Comparison of ENCODE assay signal across 17 cellular contexts in genomic region chr7:39650676-39651075, GRCh38. TPM values are rescaled to one million over a fixed set of nuclear protein-coding genes. Genes with fewer than 3 reads are reported as not detected.
A peak's percentile ranks its signal among the peaks of the same experiment; 100 is the strongest.
DNase-seq lines count a peak whose midpoint lies in the region; ATAC-seq and TF ChIP-seq lines count a peak whose summit lies in the region.
"Had no signal": no experiment of that assay in that cellular context is flagged by ENCODE, and none has a peak within 500 bp of the region (broad histone marks: within the 10 kb centered on the region; RNA-seq: fewer than 3 reads in every experiment).

No MANE protein-coding gene starts in this region.

- peaks cover 18% of the 10 kb centered on the region for H3F3A ChIP-seq in SK-N-SH (replicated peaks; ENCODE audit: insufficient read depth)

- DNase-seq in SK-N-SH, result no peak
- no peak for DNase-seq in central memory CD8-positive, alpha-beta T cell (ENCODE audit: low spot score in 2 of 2)
- no peak for DNase-seq in left lung
- DNase-seq in upper lobe of left lung, result no peak
- no peak for DNase-seq in MV-4-11 (lab: John Stamatoyannopoulos, UW)
- no peak for DNase-seq in stimulated activated naive CD4-positive, alpha-beta T cell treated with Interleukin-2 at 50 U/mL for 16 hours (lab: John Stamatoyannopoulos, UW)
- DNase-seq: activated CD4-positive, alpha-beta memory T cell treated with anti-CD3 and anti-CD28 coated beads for 36 hours; activated gamma-delta T cell; central memory CD4-positive, alpha-beta T cell; naive thymus-derived CD8-positive, alpha-beta T cell; NCI-H2227 treated with DMSO at 0.1 percent for 48 hours had no signal

- TF ChIP-seq RAD21 in SK-N-SH (IDR thresholded peaks at IDR 0.05; ENCODE audit: low read length), result no peak

- H3K79me2 ChIP-seq in SK-N-SH (ENCODE audit: insufficient read depth), result peaks cover 100% of the 10 kb centered on the region

- ATAC-seq in SK-N-SH treated with all-trans-retinoic acid at 6 μM for 48 hours (peak; percentile 53), left lung (peak; percentile 73), upper lobe of left lung (ENCODE audit: low FRiP score in 2 of 2) (peak; percentile 61 to 92), HG03460 (IDR thresholded peaks at IDR 0.05; ENCODE audit: unreplicated experiment) (no peak)
- no peak for ATAC-seq in central memory CD8-positive, alpha-beta T cell (replicated peaks; ENCODE audit: extremely low read depth, poor library complexity, severe bottlenecking)
- ATAC-seq: naive thymus-derived CD8-positive, alpha-beta T cell had no signal

- TF ChIP-seq EP300 in SK-N-SH (IDR thresholded peaks at IDR 0.05; ENCODE audit: borderline replicate concordance in 1 of 2, low read depth in 1 of 2, low read length in 1 of 2) (no peak), upper lobe of left lung (IDR thresholded peaks at IDR 0.05) (no peak)

- peaks cover 68% of the 10 kb centered on the region for H4K20me1 ChIP-seq in SK-N-SH (ENCODE audit: insufficient read depth)

- no peaks in the 10 kb centered on the region for H3K9me2 ChIP-seq in SK-N-SH

- H3K9me3 ChIP-seq in SK-N-SH (0 out of 2 replicates have a peak, but pooled peaks cover 8% of the 10 kb centered on the region), left lung (peaks cover 0 to 8% of the 10 kb centered on the region in 2 donors), upper lobe of left lung (no peaks in the 10 kb centered on the region)

- H3K27me3 Mint-ChIP-seq in central memory CD8-positive, alpha-beta T cell, result no peaks in the 10 kb centered on the region
- H3K27me3 Mint-ChIP-seq: activated CD4-positive, alpha-beta memory T cell treated with anti-CD3 and anti-CD28 coated beads for 36 hours; naive thymus-derived CD8-positive, alpha-beta T cell; type B pancreatic cell had no signal

- CTCF ChIA-PET in SK-N-SH (lab: Yijun Ruan, JAX), result interaction anchor here (1.0 to 1.8 kb wide), 3 partner anchors 70 to 96 kb away, joined by 3 to 8 read pairs (median 3); no protein-coding TSS in a partner anchor

- H3K4me3 ChIP-seq in SK-N-SH (ENCODE audit: low read depth in 2 of 2, low read length in 1 of 2) (no peak overlapping the region), left lung (no peak overlapping the region), upper lobe of left lung (no peak overlapping the region)

- H3K4me1 ChIP-seq in SK-N-SH (ENCODE audit: control insufficient read depth in 1 of 2, insufficient read depth in 2 of 2, low read depth in 1 of 2, low read length in 1 of 2) (no peaks in the 10 kb centered on the region), left lung (peaks cover 0 to 11% of the 10 kb centered on the region in 2 donors), upper lobe of left lung (peaks cover 8 to 22% (median 12%) of the 10 kb centered on the region in 4 donors)

- no peaks in the 10 kb centered on the region for H3K9me3 Mint-ChIP-seq in central memory CD8-positive, alpha-beta T cell
- H3K9me3 Mint-ChIP-seq: type B pancreatic cell had no signal

- intact Hi-C loops in left lung (cut with DNase I), result no loop called here

- no peak overlapping the region for H3K4me2 ChIP-seq in SK-N-SH

- H3K27ac ChIP-seq in SK-N-SH (ENCODE audit: low read depth in 2 of 2, low read length in 1 of 2) (no peak overlapping the region), left lung (peak overlapping the region in 1 of 2 donors; percentile 20), upper lobe of left lung (peak overlapping the region in 1 of 4 donors; percentile 28)
- H3K27ac ChIP-seq: 22Rv1, HL-60 had no signal

- POLR2A ChIA-PET in SK-N-SH (lab: Yijun Ruan, JAX), result no interaction called here

- peaks cover 0 to 50% of the 10 kb centered on the region in 2 experiments for H3K36me3 ChIP-seq in SK-N-SH (replicated peaks in 1 of 2; ENCODE audit: control insufficient read depth in 1 of 2, insufficient read depth in 2 of 2, low read length in 1 of 2)
- no peaks in the 10 kb centered on the region for H3K36me3 ChIP-seq in left lung
- H3K36me3 ChIP-seq in upper lobe of left lung, result no peaks in the 10 kb centered on the region

- H3K27me3 ChIP-seq in SK-N-SH (ENCODE audit: insufficient read depth), result no peaks in the 10 kb centered on the region
- H3K27me3 ChIP-seq in left lung, result no peaks in the 10 kb centered on the region
- no peaks in the 10 kb centered on the region for H3K27me3 ChIP-seq in upper lobe of left lung

- H3K27ac Mint-ChIP-seq in central memory CD8-positive, alpha-beta T cell (ENCODE audit: low read depth), result peak overlapping the region; percentile 36
- H3K27ac Mint-ChIP-seq: activated CD4-positive, alpha-beta memory T cell treated with anti-CD3 and anti-CD28 coated beads for 36 hours; T-helper 1 cell treated with Interleukin-12 subunit alpha and Interleukin-12 subunit beta and Interleukin-4 antibody, amounts not matched to agents 30 μg/mL and 1 μg/mL, for 36 hours; type B pancreatic cell had no signal

- H3K36me3 Mint-ChIP-seq in central memory CD8-positive, alpha-beta T cell (ENCODE audit: insufficient read depth), result peaks cover 7% of the 10 kb centered on the region

- no peak for TF ChIP-seq CTCF in SK-N-SH (IDR thresholded peaks at IDR 0.05)
- TF ChIP-seq CTCF in left lung (IDR thresholded peaks at IDR 0.05), result no peak
- no peak for TF ChIP-seq CTCF in upper lobe of left lung (IDR thresholded peaks at IDR 0.05)

- H3K4me3 Mint-ChIP-seq in central memory CD8-positive, alpha-beta T cell, result no peak overlapping the region
- H3K4me3 Mint-ChIP-seq: activated CD4-positive, alpha-beta memory T cell treated with anti-CD3 and anti-CD28 coated beads for 36 hours; T-helper 1 cell treated with Interleukin-12 subunit alpha and Interleukin-12 subunit beta and Interleukin-4 antibody, amounts not matched to agents 30 μg/mL and 1 μg/mL, for 36 hours; type B pancreatic cell had no signal

- no peak overlapping the region for H3K9ac ChIP-seq in SK-N-SH

- no peak for TF ChIP-seq POLR2A in upper lobe of left lung (IDR thresholded peaks at IDR 0.05)

- 87% methylated on average over 4 of the region's 4 CpGs for WGBS in SK-N-SH (ENCODE audit: low lambda C conversion rate)
- 82 to 84% methylated on average over 4 of the region's 4 CpGs for WGBS in upper lobe of left lung, 2 donors

- no peak overlapping the region for H2AFZ ChIP-seq in SK-N-SH (ENCODE audit: low read depth)

- H3K4me1 Mint-ChIP-seq in central memory CD8-positive, alpha-beta T cell, result peaks cover 21% of the 10 kb centered on the region

TF ChIP-seq in SK-N-SH treated with all-trans-retinoic acid at 6 μM for 48 hours, 23 proteins besides CTCF, POLR2A, EP300 and RAD21 (continues in another document):
- no peak for TF ChIP-seq ZFP3 (CRISPR knock-in tag; IDR thresholded peaks at IDR 0.05)
- TF ChIP-seq ARNTL (CRISPR knock-in tag; IDR thresholded peaks at IDR 0.05; ENCODE audit: borderline replicate concordance, low read depth), result no peak
- no peak for TF ChIP-seq PPARA (CRISPR knock-in tag; IDR thresholded peaks at IDR 0.05; ENCODE audit: borderline replicate concordance)
- TF ChIP-seq CSDC2 (CRISPR knock-in tag; IDR thresholded peaks at IDR 0.05), result no peak
- no peak for TF ChIP-seq ZC3H10 (CRISPR knock-in tag; IDR thresholded peaks at IDR 0.05)

TF ChIP-seq in SK-N-SH, 30 proteins besides CTCF, POLR2A, EP300 and RAD21 (continues in another document):
- TF ChIP-seq RCOR1 (IDR thresholded peaks at IDR 0.05; ENCODE audit: low read length) (no peak), FOXM1 (IDR thresholded peaks at IDR 0.05; ENCODE audit: low read depth) (no peak), POLR2AphosphoS5 (IDR thresholded peaks at IDR 0.05; ENCODE audit: low read depth, low read length) (no peak), GATA2 (CRISPR knock-in tag; IDR thresholded peaks at IDR 0.05) (no peak), JUND (IDR thresholded peaks at IDR 0.05) (no peak), NFIC (IDR thresholded peaks at IDR 0.05; ENCODE audit: borderline replicate concordance) (no peak), TAF1 (IDR thresholded peaks at IDR 0.05; ENCODE audit: borderline replicate concordance, low read depth, low read length) (no peak)
- TF ChIP-seq, protein P1, sequence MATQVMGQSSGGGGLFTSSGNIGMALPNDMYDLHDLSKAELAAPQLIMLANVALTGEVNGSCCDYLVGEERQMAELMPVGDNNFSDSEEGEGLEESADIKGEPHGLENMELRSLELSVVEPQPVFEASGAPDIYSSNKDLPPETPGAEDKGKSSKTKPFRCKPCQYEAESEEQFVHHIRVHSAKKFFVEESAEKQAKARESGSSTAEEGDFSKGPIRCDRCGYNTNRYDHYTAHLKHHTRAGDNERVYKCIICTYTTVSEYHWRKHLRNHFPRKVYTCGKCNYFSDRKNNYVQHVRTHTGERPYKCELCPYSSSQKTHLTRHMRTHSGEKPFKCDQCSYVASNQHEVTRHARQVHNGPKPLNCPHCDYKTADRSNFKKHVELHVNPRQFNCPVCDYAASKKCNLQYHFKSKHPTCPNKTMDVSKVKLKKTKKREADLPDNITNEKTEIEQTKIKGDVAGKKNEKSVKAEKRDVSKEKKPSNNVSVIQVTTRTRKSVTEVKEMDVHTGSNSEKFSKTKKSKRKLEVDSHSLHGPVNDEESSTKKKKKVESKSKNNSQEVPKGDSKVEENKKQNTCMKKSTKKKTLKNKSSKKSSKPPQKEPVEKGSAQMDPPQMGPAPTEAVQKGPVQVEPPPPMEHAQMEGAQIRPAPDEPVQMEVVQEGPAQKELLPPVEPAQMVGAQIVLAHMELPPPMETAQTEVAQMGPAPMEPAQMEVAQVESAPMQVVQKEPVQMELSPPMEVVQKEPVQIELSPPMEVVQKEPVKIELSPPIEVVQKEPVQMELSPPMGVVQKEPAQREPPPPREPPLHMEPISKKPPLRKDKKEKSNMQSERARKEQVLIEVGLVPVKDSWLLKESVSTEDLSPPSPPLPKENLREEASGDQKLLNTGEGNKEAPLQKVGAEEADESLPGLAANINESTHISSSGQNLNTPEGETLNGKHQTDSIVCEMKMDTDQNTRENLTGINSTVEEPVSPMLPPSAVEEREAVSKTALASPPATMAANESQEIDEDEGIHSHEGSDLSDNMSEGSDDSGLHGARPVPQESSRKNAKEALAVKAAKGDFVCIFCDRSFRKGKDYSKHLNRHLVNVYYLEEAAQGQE (IDR thresholded peaks at IDR 0.05; ENCODE audit: low read depth, low read length), result no peak

RNA-seq across cellular contexts. Expression of gene RALA, which starts 27.3 kb away (rescaled TPM):
- polyA plus RNA-seq in SK-N-SH (2012; rRNA removed), result 29.0 and 37.4 TPM in 2 replicates
- 44.9 and 56.9 TPM in 2 replicates for polyA plus RNA-seq in SK-N-SH (2012; cell fraction: cytosol; rRNA removed)
- 10.1 and 17.6 TPM in 2 replicates for polyA plus RNA-seq in SK-N-SH (2012; cell fraction: nucleus; rRNA removed)
- 10 to 100 TPM; 45.8 to 46.6 TPM for total RNA-seq in left lung
- 10 to 100 TPM in 5 of 6 donors, 1 to 10 TPM in 1; 7.3 to 45.1 (median 33.5) TPM for total RNA-seq in upper lobe of left lung

Comparison
In these comparisons a context has a peak if more than half of its experiments do, and no peak if none do; other contexts are left out.
1. ATAC-seq: peak in SK-N-SH treated with all-trans-retinoic acid at 6 μM for 48 hours (single experiment), left lung (single experiment) and upper lobe of left lung (2 of 2); none in central memory CD8-positive, alpha-beta T cell (single experiment) and HG03460 (single experiment).